In genomic region chr16:12896562-12896961, GRCh38 we compare ENCODE assay signal across 8 cellular contexts. TPM values are rescaled to one million over a fixed set of nuclear protein-coding genes. Genes with fewer than 3 reads are reported as not detected.
DNase-seq lines count a peak whose midpoint lies in the region; ATAC-seq and TF ChIP-seq lines count a peak whose summit lies in the region.

No MANE protein-coding gene starts in this region.

- H3K9me3 ChIP-seq in DOHH2 (ENCODE audit: control insufficient read depth, insufficient read depth, low read length): no peaks in the 10 kb centered on the region
- no peaks in the 10 kb centered on the region for H3K9me3 ChIP-seq in CD4-positive, alpha-beta memory T cell (ENCODE audit: control insufficient read depth in 1 of 2, low read length in 2 of 2)

- H3K9me2 ChIP-seq in DOHH2 (replicated peaks; ENCODE audit: control insufficient read depth, low read length): no peaks in the 10 kb centered on the region

- CTCF ChIA-PET in WTC11 (lab: Charles Lee): no interaction called here
- CTCF ChIA-PET in CD4-positive, alpha-beta memory T cell (lab: Charles Lee; ENCODE audit: partially characterized antibody): no interaction called here

- ATAC-seq in WTC11 (peak; percentile 14), GM21423 (IDR thresholded peaks at IDR 0.05; ENCODE audit: unreplicated experiment) (no peak), GM21526 (IDR thresholded peaks at IDR 0.05; ENCODE audit: low FRiP score, unreplicated experiment) (no peak)

- no peak overlapping the region for H3K4me2 ChIP-seq in DOHH2 (ENCODE audit: low read length)

- no peak overlapping the region for H3K27ac ChIP-seq in DOHH2 (ENCODE audit: low read depth, low read length)
- H3K27ac ChIP-seq in CD4-positive, alpha-beta memory T cell (ENCODE audit: low read depth, low read length): no peak overlapping the region

- H3K4me3 ChIP-seq in DOHH2 (ENCODE audit: low read length): no peak overlapping the region
- no peak overlapping the region for H3K4me3 ChIP-seq in CD4-positive, alpha-beta memory T cell (ENCODE audit: low read length in 2 of 2)

- H3K9me3 Mint-ChIP-seq in WTC11: peaks cover 7% of the 10 kb centered on the region
- H3K9me3 Mint-ChIP-seq in CD4-positive, alpha-beta memory T cell: peaks cover 0 to 2% (median 0%) of the 10 kb centered on the region in 8 donors

- peak; percentile 71 for TF ChIP-seq CTCF in DOHH2 (IDR thresholded peaks at IDR 0.05; ENCODE audit: low read depth, low read length, poor library complexity, severe bottlenecking)
- peak; percentile 48; the same call in 1 of the 2 replicates for TF ChIP-seq CTCF in WTC11 (IDR thresholded peaks at IDR 0.05)

- no peaks in the 10 kb centered on the region for H4K20me1 ChIP-seq in DOHH2 (ENCODE audit: control insufficient read depth, insufficient read depth, low read depth, low read length)

- no peaks in the 10 kb centered on the region for H3F3A ChIP-seq in DOHH2 (ENCODE audit: control insufficient read depth, insufficient read depth)

- peaks cover 14% of the 10 kb centered on the region for H3K27me3 Mint-ChIP-seq in WTC11 (ENCODE audit: low read depth)
- H3K27me3 Mint-ChIP-seq in CD4-positive, alpha-beta memory T cell: peaks cover 23 to 32% of the 10 kb centered on the region in 2 donors

- peaks cover 36% of the 10 kb centered on the region for H3K4me1 Mint-ChIP-seq in WTC11
- H3K4me1 Mint-ChIP-seq in CD4-positive, alpha-beta memory T cell: peaks cover 0 to 4% (median 0%) of the 10 kb centered on the region in 4 donors

- no peaks in the 10 kb centered on the region for H3K79me2 ChIP-seq in DOHH2 (ENCODE audit: control insufficient read depth, low read length)

- no peak overlapping the region for H3K4me3 Mint-ChIP-seq in WTC11
- H3K4me3 Mint-ChIP-seq in CD4-positive, alpha-beta memory T cell: no peak overlapping the region

- no peaks in the 10 kb centered on the region for H3K36me3 Mint-ChIP-seq in WTC11
- no peaks in the 10 kb centered on the region for H3K36me3 Mint-ChIP-seq in CD4-positive, alpha-beta memory T cell

- no peaks in the 10 kb centered on the region for H3K4me1 ChIP-seq in DOHH2 (ENCODE audit: control insufficient read depth, low read length)
- H3K4me1 ChIP-seq in CD4-positive, alpha-beta memory T cell (ENCODE audit: insufficient read depth, low read length): no peaks in the 10 kb centered on the region

- H3K36me3 ChIP-seq in DOHH2 (ENCODE audit: control insufficient read depth, low read length): no peaks in the 10 kb centered on the region
- no peaks in the 10 kb centered on the region for H3K36me3 ChIP-seq in CD4-positive, alpha-beta memory T cell (ENCODE audit: insufficient read depth, low read length)

- intact Hi-C loops in CD4-positive, alpha-beta memory T cell (cut with micrococcal nuclease): no loop called here

- H3K27ac Mint-ChIP-seq in WTC11: no peak overlapping the region
- no peak overlapping the region for H3K27ac Mint-ChIP-seq in CD4-positive, alpha-beta memory T cell

- no peaks in the 10 kb centered on the region; the same call in 1 of the 2 replicates for H3K27me3 ChIP-seq in DOHH2 (ENCODE audit: control insufficient read depth, low read length)
- H3K27me3 ChIP-seq in CD4-positive, alpha-beta memory T cell (ENCODE audit: insufficient read depth, low read length): no peaks in the 10 kb centered on the region

- POLR2A ChIA-PET in WTC11 (lab: Charles Lee): no interaction called here
- POLR2A ChIA-PET in CD4-positive, alpha-beta memory T cell (lab: Charles Lee; ENCODE audit: partially characterized antibody): no interaction called here

- DNase-seq in KG1 (lab: John Stamatoyannopoulos, UW) (peak; percentile 10), WTC11 (ENCODE audit: low spot score) (peak; percentile 24), medulla oblongata (ENCODE audit: extremely low spot score) (peak; percentile 21), NOMO-1 treated with DMSO at 0.1 percent for 48 hours (lab: John Stamatoyannopoulos, UW; ENCODE audit: unreplicated experiment) (no peak)
- no peak for DNase-seq in CD4-positive, alpha-beta memory T cell

TF ChIP-seq in WTC11, 78 proteins besides CTCF, POLR2A, EP300 and RAD21:
- TF ChIP-seq ZNF121 (CRISPR knock-in tag; IDR thresholded peaks at IDR 0.05): no peak
- no peak for TF ChIP-seq ESRRA (CRISPR knock-in tag; IDR thresholded peaks at IDR 0.05; ENCODE audit: borderline replicate concordance)
- TF ChIP-seq MXD4 (CRISPR knock-in tag; IDR thresholded peaks at IDR 0.05; ENCODE audit: borderline replicate concordance): no peak
- no peak for TF ChIP-seq ATF6 (CRISPR knock-in tag; IDR thresholded peaks at IDR 0.05)
- no peak for TF ChIP-seq SMAD3 (CRISPR knock-in tag; IDR thresholded peaks at IDR 0.05; ENCODE audit: borderline replicate concordance)
- no peak for TF ChIP-seq MLX (CRISPR knock-in tag; IDR thresholded peaks at IDR 0.05)
- no peak for TF ChIP-seq GABPB1 (CRISPR knock-in tag; IDR thresholded peaks at IDR 0.05)
- TF ChIP-seq SMAD4 (CRISPR knock-in tag; IDR thresholded peaks at IDR 0.05): no peak
- TF ChIP-seq ATF3 (CRISPR knock-in tag; conservative IDR thresholded peaks at IDR 0.05): no peak
- TF ChIP-seq RELA (CRISPR knock-in tag; IDR thresholded peaks at IDR 0.05; ENCODE audit: borderline replicate concordance): no peak
- no peak for TF ChIP-seq TEAD1 (CRISPR knock-in tag; IDR thresholded peaks at IDR 0.05)
- TF ChIP-seq CBFB (CRISPR knock-in tag; IDR thresholded peaks at IDR 0.05; ENCODE audit: low read depth): no peak

RNA-seq across cellular contexts. Expression of gene SHISA9, which starts 4.8 kb away (rescaled TPM):
- total RNA-seq in WTC11 (2021): 37.5 to 39.3 TPM (median 38.8 TPM) in 3 replicates
- not detected for total RNA-seq in CD4-positive, alpha-beta memory T cell
- not detected for polyA plus RNA-seq in CD4-positive, alpha-beta memory T cell

Comparison
In these comparisons a context has a peak if more than half of its experiments do, and no peak if none do; other contexts are left out.
1. DNase-seq: peak in KG1 (single experiment), WTC11 (single experiment) and medulla oblongata (single experiment); none in CD4-positive, alpha-beta memory T cell (0 of 5) and NOMO-1 treated with DMSO at 0.1 percent for 48 hours (single experiment).
2. RNA of gene SHISA9, which starts 4.8 kb away (total RNA-seq): 37.5 to 39.3 TPM in WTC11; not detected in CD4-positive, alpha-beta memory T cell; every median in the first group is over 10 times any median in the second.